ENCODE assay signal across 1 cellular context in the genomic region with DNA sequence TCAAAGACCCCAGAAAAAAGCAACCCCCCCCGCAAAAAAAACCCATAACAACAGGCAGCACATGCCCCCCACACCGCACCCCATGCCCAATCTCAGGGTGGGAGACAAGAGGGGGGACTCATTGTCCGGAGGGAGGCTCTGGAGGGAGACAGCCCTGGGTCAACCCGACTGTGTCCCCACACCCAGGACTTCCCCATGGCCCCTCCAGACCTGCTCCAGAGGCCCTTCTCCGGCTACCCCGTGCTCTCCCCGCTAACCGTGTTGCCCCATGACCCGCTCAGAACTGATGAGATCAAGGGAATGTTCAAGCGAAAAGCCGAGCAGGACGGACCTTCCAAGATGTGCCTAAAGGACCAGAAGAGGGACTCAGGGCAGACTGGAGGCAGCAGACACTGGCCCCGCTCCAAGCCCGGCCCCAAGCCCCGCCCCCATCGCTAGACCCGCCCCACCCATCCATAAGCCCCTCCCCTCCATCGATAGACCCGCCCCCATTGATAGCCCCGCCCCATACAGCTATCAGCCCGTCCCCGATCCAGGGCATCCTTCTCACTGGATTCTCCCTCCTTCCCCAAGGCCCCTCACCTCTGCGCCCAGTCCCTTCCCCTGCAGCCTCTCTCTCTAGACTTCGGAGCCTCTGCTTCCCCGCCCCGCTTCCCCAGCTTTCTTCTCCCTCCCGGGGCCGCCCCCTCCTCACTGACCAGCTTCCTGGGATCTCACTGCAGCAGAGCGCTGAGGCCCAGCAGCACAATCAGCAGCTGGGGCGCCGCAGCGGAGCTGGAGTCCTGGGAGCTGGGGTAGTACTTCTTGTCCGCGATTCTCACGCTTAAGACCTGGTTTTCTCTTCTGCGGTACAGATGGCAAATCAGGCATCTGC.
TF ChIP-seq lines count a peak whose summit lies in the region.

No MANE protein-coding gene starts in this region.

TF ChIP-seq in endothelial cell of umbilical vein, 7 proteins besides CTCF, POLR2A, EP300 and RAD21 (continued from another document):
- TF ChIP-seq, protein P1, sequence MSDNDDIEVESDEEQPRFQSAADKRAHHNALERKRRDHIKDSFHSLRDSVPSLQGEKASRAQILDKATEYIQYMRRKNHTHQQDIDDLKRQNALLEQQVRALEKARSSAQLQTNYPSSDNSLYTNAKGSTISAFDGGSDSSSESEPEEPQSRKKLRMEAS (IDR thresholded peaks at IDR 0.05; ENCODE audit: insufficient read depth, insufficient read length) = no peak
- TF ChIP-seq FOS (IDR thresholded peaks at IDR 0.05; ENCODE audit: borderline replicate concordance, insufficient read depth, low read length) (no peak), MYC (IDR thresholded peaks at IDR 0.05; ENCODE audit: low read depth, low read length) (no peak)
